Comparison of ENCODE assay signal across 1 cellular context in genomic region chr2:120761911-120762310, GRCh38.
TF ChIP-seq lines count a peak whose summit lies in the region.

No MANE protein-coding gene starts in this region.

TF ChIP-seq in IMR-90, 13 proteins besides CTCF, POLR2A, EP300 and RAD21:
- no peak for TF ChIP-seq CHD1 (IDR thresholded peaks at IDR 0.05; ENCODE audit: low read depth, low read length)
- TF ChIP-seq, protein P1, sequence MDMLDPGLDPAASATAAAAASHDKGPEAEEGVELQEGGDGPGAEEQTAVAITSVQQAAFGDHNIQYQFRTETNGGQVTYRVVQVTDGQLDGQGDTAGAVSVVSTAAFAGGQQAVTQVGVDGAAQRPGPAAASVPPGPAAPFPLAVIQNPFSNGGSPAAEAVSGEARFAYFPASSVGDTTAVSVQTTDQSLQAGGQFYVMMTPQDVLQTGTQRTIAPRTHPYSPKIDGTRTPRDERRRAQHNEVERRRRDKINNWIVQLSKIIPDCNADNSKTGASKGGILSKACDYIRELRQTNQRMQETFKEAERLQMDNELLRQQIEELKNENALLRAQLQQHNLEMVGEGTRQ (IDR thresholded peaks at IDR 0.05; ENCODE audit: low read depth, low read length): no peak
